In the genomic region with DNA sequence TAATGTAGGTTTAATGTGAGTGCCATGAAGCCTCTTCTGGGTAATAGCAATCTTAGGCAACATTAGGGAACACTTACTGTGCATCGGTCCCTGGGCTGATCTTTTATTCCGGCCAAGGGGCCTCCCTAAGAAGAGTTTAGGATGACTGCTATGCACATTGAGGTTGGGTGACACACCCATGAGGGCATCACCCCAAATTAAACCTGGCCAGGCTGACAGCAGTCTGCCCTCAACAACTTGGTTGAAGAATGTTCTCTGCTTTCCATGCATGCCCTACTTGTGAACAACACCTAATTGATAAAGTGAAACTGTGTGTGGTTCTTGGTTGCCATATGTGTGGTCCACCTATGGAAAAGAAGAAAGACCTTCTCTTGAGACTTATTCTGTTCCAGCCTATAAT, we compare ENCODE assay signal across 17 cellular contexts.
DNase-seq lines count a peak whose midpoint lies in the region; ATAC-seq and TF ChIP-seq lines count a peak whose summit lies in the region.
"Had no signal": no experiment of that assay in that cellular context is flagged by ENCODE, and none has a peak within 500 bp of the region (broad histone marks: within the 10 kb centered on the region; RNA-seq: fewer than 3 reads in every experiment).

No MANE protein-coding gene starts in this region.

- no peak overlapping the region for H4K5ac ChIP-seq in H9 (ENCODE audit: insufficient read length, low read depth, low read length)

- no peaks in the 10 kb centered on the region for H3K23me2 ChIP-seq in H9 (ENCODE audit: insufficient read length, low read depth, low read length, poor library complexity, severe bottlenecking)

- peaks cover 17% of the 10 kb centered on the region for H3K36me3 Mint-ChIP-seq in activated T-helper 1 cell treated with anti-CD3 and anti-CD28 coated beads, Interleukin-12 subunit alpha, Interleukin-12 subunit beta, Interleukin-2, Interleukin-4 antibody, amounts not matched to agents 30 ng/mL and 10 ng/mL and 1 ng/mL, durations not matched to agents 14 hours and 24 hours and 36 hours (ENCODE audit: low read depth)
- H3K36me3 Mint-ChIP-seq in natural killer cell: no peaks in the 10 kb centered on the region
- no peaks in the 10 kb centered on the region for H3K36me3 Mint-ChIP-seq in H9 (ENCODE audit: insufficient read depth in 1 of 3, low read depth in 3 of 3)
- H3K36me3 Mint-ChIP-seq: memory B cell, naive B cell had no signal

- H2BK120ac ChIP-seq in H9 (ENCODE audit: low read depth, low read length, poor library complexity, severe bottlenecking): no peak overlapping the region

- H2BK5ac ChIP-seq in H9 (ENCODE audit: insufficient read length, low read length): no peak overlapping the region

- H3K4me3 ChIP-seq in spleen (no peak overlapping the region), OCI-LY7 (ENCODE audit: low read depth, low read length, poor library complexity, severe bottlenecking) (no peak overlapping the region)
- H3K4me3 ChIP-seq: A549 had no signal

- no peaks in the 10 kb centered on the region for H3K9me2 ChIP-seq in OCI-LY7 (ENCODE audit: insufficient read depth, low read length)

- peak overlapping the region; percentile 100 for H3K27ac ChIP-seq in KOPT-K1 (ENCODE audit: low read depth, low read length, poor library complexity, severe bottlenecking)
- H3K27ac ChIP-seq in spleen: peak overlapping the region in 4 of 8 donors; percentile 34 to 80 (median 63)
- H3K27ac ChIP-seq in OCI-LY7 (ENCODE audit: low read depth, low read length, poor library complexity, severe bottlenecking): no peak overlapping the region
- H3K27ac ChIP-seq in H9 (ENCODE audit: insufficient read length, low read depth, low read length): no peak overlapping the region
- H3K27ac ChIP-seq: A549 had no signal

- H3K4me3 Mint-ChIP-seq in activated T-helper 1 cell treated with anti-CD3 and anti-CD28 coated beads, Interleukin-12 subunit alpha, Interleukin-12 subunit beta, Interleukin-2, Interleukin-4 antibody, amounts not matched to agents 30 ng/mL and 10 ng/mL and 1 ng/mL, durations not matched to agents 14 hours and 24 hours and 36 hours: peak overlapping the region; percentile 73
- peak overlapping the region; percentile 72 for H3K4me3 Mint-ChIP-seq in natural killer cell
- H3K4me3 Mint-ChIP-seq in H9: no peak overlapping the region
- H3K4me3 Mint-ChIP-seq: memory B cell, naive B cell had no signal

- H3K4me1 ChIP-seq in spleen: peaks cover 0 to 37% (median 15%) of the 10 kb centered on the region in 6 donors
- no peaks in the 10 kb centered on the region for H3K4me1 ChIP-seq in OCI-LY7 (ENCODE audit: insufficient read depth, low read length, poor library complexity, severe bottlenecking)
- no peaks in the 10 kb centered on the region for H3K4me1 ChIP-seq in H9 (ENCODE audit: insufficient read depth, low read length)
- H3K4me1 ChIP-seq: A549 had no signal

- no peak overlapping the region for H2BK15ac ChIP-seq in H9 (ENCODE audit: low read depth, low read length)

- CTCF ChIA-PET in OCI-LY7 (lab: Charles Lee; ENCODE audit: unreplicated experiment): no interaction called here

- 53 to 100% (median 88%) methylated on average over 2 of the region's 2 CpGs for WGBS in spleen, 5 donors
- no CpG with 5 or more reads among the region's 2 CpGs for WGBS in H9 (ENCODE audit: extremely low coverage, insufficient read length, low lambda C conversion rate)

- no peaks in the 10 kb centered on the region for H3K27me3 ChIP-seq in spleen (replicated peaks in 1 of 7)
- no peaks in the 10 kb centered on the region for H3K27me3 ChIP-seq in H9 (ENCODE audit: insufficient read depth, low read length)

- no peak overlapping the region for H3K56ac ChIP-seq in H9 (ENCODE audit: insufficient read length, low read depth, low read length)

- no peak overlapping the region for H3T11ph ChIP-seq in H9 (ENCODE audit: low read length)

- H2BK12ac ChIP-seq in H9 (ENCODE audit: insufficient read length, low read depth, low read length): no peak overlapping the region

- H3K79me2 ChIP-seq in OCI-LY7 (ENCODE audit: insufficient read depth, low read depth, low read length) (no peaks in the 10 kb centered on the region), H9 (ENCODE audit: insufficient read depth, low read length) (no peaks in the 10 kb centered on the region)

- intact Hi-C loops in activated T-helper 1 cell treated with anti-CD3 and anti-CD28 coated beads, Interleukin-12 subunit alpha, Interleukin-12 subunit beta, Interleukin-2, Interleukin-4 antibody, amounts not matched to agents 30 ng/mL and 10 ng/mL and 1 ng/mL, durations not matched to agents 14 hours and 24 hours and 36 hours (cut with micrococcal nuclease): loop anchor here (10.0 kb wide), 1 partner anchor 1891 kb away; the partner anchor contains the start of gene EVL
- intact Hi-C loops in natural killer cell (cut with micrococcal nuclease) (no loop called here), spleen (cut with DNase I; ENCODE audit: low total_unique reads) (no loop called here), OCI-LY7 (cut with micrococcal nuclease; ENCODE audit: unreplicated experiment) (no loop called here)

- POLR2A ChIA-PET in OCI-LY7 (lab: Charles Lee): no interaction called here

- H4K20me1 ChIP-seq in OCI-LY7 (ENCODE audit: insufficient read depth, low read length) (no peaks in the 10 kb centered on the region), H9 (ENCODE audit: control insufficient read depth, insufficient read depth, insufficient read length) (no peaks in the 10 kb centered on the region)

- H3K18ac ChIP-seq in H9 (ENCODE audit: insufficient read length, low read depth, low read length): no peak overlapping the region

- H3K9ac ChIP-seq in H9 (ENCODE audit: extremely low read depth, insufficient read length, low read length): no peak overlapping the region

- H3K79me1 ChIP-seq in H9 (ENCODE audit: insufficient read depth, low read depth, low read length, poor library complexity, severe bottlenecking): no peaks in the 10 kb centered on the region

- H4K91ac ChIP-seq in H9 (ENCODE audit: insufficient read length, low read depth, low read length): no peak overlapping the region

- H3K4me2 ChIP-seq in OCI-LY7 (ENCODE audit: low read length) (no peak overlapping the region), H9 (ENCODE audit: insufficient read depth, insufficient read length, low read length) (no peak overlapping the region)
- H3K4me2 ChIP-seq: A549 had no signal

- BruUV-seq in OCI-LY7 (replicated peaks; lab: Mats Ljungman, UMichigan): no TSS peak

- peaks cover 96% of the 10 kb centered on the region for H3K4me1 Mint-ChIP-seq in activated T-helper 1 cell treated with anti-CD3 and anti-CD28 coated beads, Interleukin-12 subunit alpha, Interleukin-12 subunit beta, Interleukin-2, Interleukin-4 antibody, amounts not matched to agents 30 ng/mL and 10 ng/mL and 1 ng/mL, durations not matched to agents 14 hours and 24 hours and 36 hours (ENCODE audit: low read depth)
- H3K4me1 Mint-ChIP-seq in natural killer cell: peaks cover 32 to 37% of the 10 kb centered on the region in 2 donors
- H3K4me1 Mint-ChIP-seq in H9: peaks cover 20 to 21% of the 10 kb centered on the region in 2 experiments
- H3K4me1 Mint-ChIP-seq: memory B cell, naive B cell had no signal

- H3K9me3 ChIP-seq in KOPT-K1 (ENCODE audit: insufficient read depth, low read length, poor library complexity, severe bottlenecking): no peaks in the 10 kb centered on the region
- no peaks in the 10 kb centered on the region for H3K9me3 ChIP-seq in spleen
- H3K9me3 ChIP-seq in OCI-LY7 (ENCODE audit: low read length): no peaks in the 10 kb centered on the region
- H3K9me3 ChIP-seq in H9 (ENCODE audit: control insufficient read depth, low read depth, low read length): no peaks in the 10 kb centered on the region
- H3K9me3 ChIP-seq: A549 had no signal

- TF ChIP-seq CTCF in natural killer cell (IDR thresholded peaks at IDR 0.05) (no peak), spleen (IDR thresholded peaks at IDR 0.05 in 8 of 11, conservative IDR thresholded peaks at IDR 0.05 in 3 of 11) (no peak), OCI-LY7 (conservative IDR thresholded peaks at IDR 0.05; ENCODE audit: low read length) (no peak), H9 (conservative IDR thresholded peaks at IDR 0.05) (no peak)

- peak overlapping the region; percentile 92 for H3K27ac Mint-ChIP-seq in activated T-helper 1 cell treated with anti-CD3 and anti-CD28 coated beads, Interleukin-12 subunit alpha, Interleukin-12 subunit beta, Interleukin-2, Interleukin-4 antibody, amounts not matched to agents 30 ng/mL and 10 ng/mL and 1 ng/mL, durations not matched to agents 14 hours and 24 hours and 36 hours
- H3K27ac Mint-ChIP-seq in natural killer cell (peak overlapping the region; percentile 87 to 88), H9 (no peak overlapping the region)
- H3K27ac Mint-ChIP-seq: memory B cell, naive B cell had no signal

- peaks cover 7% of the 10 kb centered on the region for H3K9me3 Mint-ChIP-seq in activated T-helper 1 cell treated with anti-CD3 and anti-CD28 coated beads, Interleukin-12 subunit alpha, Interleukin-12 subunit beta, Interleukin-2, Interleukin-4 antibody, amounts not matched to agents 30 ng/mL and 10 ng/mL and 1 ng/mL, durations not matched to agents 14 hours and 24 hours and 36 hours
- H3K9me3 Mint-ChIP-seq in natural killer cell (no peaks in the 10 kb centered on the region), H9 (no peaks in the 10 kb centered on the region; a peak in 1 of 5 replicates)

- ATAC-seq in natural killer cell: peak in 2 of 3 donors; percentile 3 to 25
- ATAC-seq: A549 had no signal

- H3K36me3 ChIP-seq in KOPT-K1 (ENCODE audit: insufficient read depth, low read length): no peaks in the 10 kb centered on the region
- H3K36me3 ChIP-seq in spleen: no peaks in the 10 kb centered on the region
- H3K36me3 ChIP-seq in OCI-LY7 (ENCODE audit: insufficient read depth, low read length): no peaks in the 10 kb centered on the region

- H2BK20ac ChIP-seq in H9 (ENCODE audit: low read depth, low read length, poor library complexity, severe bottlenecking): no peak overlapping the region

- no peak overlapping the region for H2AK5ac ChIP-seq in H9 (ENCODE audit: insufficient read length, low read length)

- peak; percentile 71 for DNase-seq in activated CD8-positive, alpha-beta memory T cell treated with anti-CD3 and anti-CD28 coated beads for 24 hours
- DNase-seq in activated CD8-positive, alpha-beta memory T cell treated with anti-CD3 and anti-CD28 coated beads, Interleukin-2, amount 50 U/mL, for 4 hours: no peak
- DNase-seq in activated T-helper 1 cell treated with anti-CD3 and anti-CD28 coated beads, Interleukin-12 subunit alpha, Interleukin-12 subunit beta, Interleukin-2, Interleukin-4 antibody, amounts not matched to agents 30 ng/mL and 10 ng/mL and 1 ng/mL, durations not matched to agents 14 hours and 24 hours and 36 hours (ENCODE audit: low spot score): no peak
- no peak for DNase-seq in natural killer cell
- no peak for DNase-seq in spleen
- no peak for DNase-seq in OCI-LY7 (ENCODE audit: low spot score)
- DNase-seq in H9: no peak
- DNase-seq: cortex of kidney, naive B cell, NCI-H1436, NCI-H2171, NCI-H526 treated with DMSO at 0.1 percent for 48 hours, Right ventricle myocardium superior, SW 1271 had no signal

- no peak overlapping the region for H4K8ac ChIP-seq in H9 (replicated peaks; ENCODE audit: insufficient read length, low read depth, low read length)

- H3K23ac ChIP-seq in H9 (ENCODE audit: insufficient read length, low read depth, low read length): no peak overlapping the region

- no peak overlapping the region for H3K14ac ChIP-seq in H9 (ENCODE audit: insufficient read depth, low read length)

- no peak overlapping the region for H3K4ac ChIP-seq in H9 (ENCODE audit: low read depth, low read length)

- H3K27me3 Mint-ChIP-seq in activated T-helper 1 cell treated with anti-CD3 and anti-CD28 coated beads, Interleukin-12 subunit alpha, Interleukin-12 subunit beta, Interleukin-2, Interleukin-4 antibody, amounts not matched to agents 30 ng/mL and 10 ng/mL and 1 ng/mL, durations not matched to agents 14 hours and 24 hours and 36 hours (ENCODE audit: insufficient read depth): no peaks in the 10 kb centered on the region
- H3K27me3 Mint-ChIP-seq in natural killer cell (ENCODE audit: low read depth in 2 of 2) (no peaks in the 10 kb centered on the region), H9 (ENCODE audit: low read depth) (peaks cover 4% of the 10 kb centered on the region; the same call in 1 of the 2 replicates)
- H3K27me3 Mint-ChIP-seq: memory B cell had no signal

- H2AFZ ChIP-seq in OCI-LY7 (ENCODE audit: low read length) (no peak overlapping the region), H9 (ENCODE audit: low read length) (no peak overlapping the region)

- no peak for TF ChIP-seq POLR2A in spleen (IDR thresholded peaks at IDR 0.05)

Comparison
In these comparisons a context has a peak if more than half of its experiments do, and no peak if none do; other contexts are left out.
1. H3K27ac Mint-ChIP-seq: peak in activated T-helper 1 cell treated with anti-CD3 and anti-CD28 coated beads, Interleukin-12 subunit alpha, Interleukin-12 subunit beta, Interleukin-2, Interleukin-4 antibody, amounts not matched to agents 30 ng/mL and 10 ng/mL and 1 ng/mL, durations not matched to agents 14 hours and 24 hours and 36 hours (single experiment) and natural killer cell (2 of 2); none in H9 (0 of 3).
2. H3K4me3 Mint-ChIP-seq: peak in activated T-helper 1 cell treated with anti-CD3 and anti-CD28 coated beads, Interleukin-12 subunit alpha, Interleukin-12 subunit beta, Interleukin-2, Interleukin-4 antibody, amounts not matched to agents 30 ng/mL and 10 ng/mL and 1 ng/mL, durations not matched to agents 14 hours and 24 hours and 36 hours (single experiment) and natural killer cell (single experiment); none in H9 (0 of 2).